Comparison of ENCODE assay signal across 8 cellular contexts in genomic region chr5:129459485-129460120, GRCh38. TPM values are rescaled to one million over a fixed set of nuclear protein-coding genes. Genes with fewer than 3 reads are reported as not detected.
DNase-seq lines count a peak whose midpoint lies in the region; ATAC-seq and TF ChIP-seq lines count a peak whose summit lies in the region.

No MANE protein-coding gene starts in this region.

- peaks cover 2% of the 10 kb centered on the region for H3K36me3 Mint-ChIP-seq in activated CD8-positive, alpha-beta memory T cell treated with anti-CD3 and anti-CD28 coated beads, Interleukin-2, amount 10 ng/mL, durations not matched to agents 7 days and 5 days

- ATAC-seq in HG02642 (IDR thresholded peaks at IDR 0.05; ENCODE audit: poor library complexity, unreplicated experiment) (no peak), HG03354 (IDR thresholded peaks at IDR 0.05; ENCODE audit: poor library complexity, severe bottlenecking, unreplicated experiment) (no peak)
- no peak for ATAC-seq in activated CD8-positive, alpha-beta memory T cell treated with anti-CD3 and anti-CD28 coated beads, Interleukin-2, amount 10 ng/mL, durations not matched to agents 7 days and 5 days

- TF ChIP-seq POLR2A in ovary (IDR thresholded peaks at IDR 0.05): no peak

- no peak overlapping the region for H3K4me3 Mint-ChIP-seq in activated CD8-positive, alpha-beta memory T cell treated with anti-CD3 and anti-CD28 coated beads, Interleukin-2, amount 10 ng/mL, durations not matched to agents 7 days and 5 days

- no peak for TF ChIP-seq CTCF in SK-N-SH (IDR thresholded peaks at IDR 0.05)
- no peak for TF ChIP-seq CTCF in ovary (IDR thresholded peaks at IDR 0.05)

- no peaks in the 10 kb centered on the region for H4K20me1 ChIP-seq in SK-N-SH (ENCODE audit: insufficient read depth)

- H3K4me2 ChIP-seq in SK-N-SH: peak overlapping the region; percentile 63

- H3K9ac ChIP-seq in SK-N-SH: no peak overlapping the region

- intact Hi-C loops in head of caudate nucleus (cut with DNase I) (no loop called here), ovary (cut with DNase I) (no loop called here)

- peaks cover 29% of the 10 kb centered on the region for H3K27me3 ChIP-seq in SK-N-SH (ENCODE audit: insufficient read depth)
- no peaks in the 10 kb centered on the region for H3K27me3 ChIP-seq in ovary

- H3K9me3 ChIP-seq in SK-N-SH: no peaks in the 10 kb centered on the region
- H3K9me3 ChIP-seq in ovary: no peaks in the 10 kb centered on the region

- no peaks in the 10 kb centered on the region for H3F3A ChIP-seq in SK-N-SH (replicated peaks; ENCODE audit: insufficient read depth)

- peaks cover 53% of the 10 kb centered on the region for H3K27me3 Mint-ChIP-seq in activated CD8-positive, alpha-beta memory T cell treated with anti-CD3 and anti-CD28 coated beads, Interleukin-2, amount 10 ng/mL, durations not matched to agents 7 days and 5 days

- WGBS in SK-N-SH (ENCODE audit: low lambda C conversion rate): 19% methylated on average over 21 of the region's 37 CpGs
- 7 to 15% (median 12%) methylated on average over 37 of the region's 37 CpGs for WGBS in ovary, 3 donors

- no peak for TF ChIP-seq RAD21 in SK-N-SH (IDR thresholded peaks at IDR 0.05; ENCODE audit: low read length)

- POLR2A ChIA-PET in SK-N-SH (lab: Yijun Ruan, JAX): no interaction called here

- H2AFZ ChIP-seq in SK-N-SH (ENCODE audit: low read depth): 0 out of 2 replicates have a peak overlapping the region, but pooled peaks have one; percentile 46

- peaks cover 12% of the 10 kb centered on the region for H3K4me1 Mint-ChIP-seq in activated CD8-positive, alpha-beta memory T cell treated with anti-CD3 and anti-CD28 coated beads, Interleukin-2, amount 10 ng/mL, durations not matched to agents 7 days and 5 days

- no peak overlapping the region for H3K27ac ChIP-seq in SK-N-SH (ENCODE audit: low read depth in 2 of 2, low read length in 1 of 2)
- H3K27ac ChIP-seq in ovary: peak overlapping the region in 1 of 2 donors; percentile 13

- peak; percentile 4 for DNase-seq in Daoy (ENCODE audit: low read depth)
- peak; percentile 44 for DNase-seq in SK-N-SH
- DNase-seq in head of caudate nucleus: peak in 41 of 42 donors; percentile 16 to 77 (median 51)
- DNase-seq in ovary: peak; percentile 10 to 33 (median 19)
- no peak for DNase-seq in activated CD8-positive, alpha-beta memory T cell treated with anti-CD3 and anti-CD28 coated beads, Interleukin-2, amount 10 ng/mL, durations not matched to agents 7 days and 5 days
- no peak for DNase-seq in dedifferentiated amniotic fluid mesenchymal stem cell (ENCODE audit: extremely low spot score)

- H3K9me3 Mint-ChIP-seq in activated CD8-positive, alpha-beta memory T cell treated with anti-CD3 and anti-CD28 coated beads, Interleukin-2, amount 10 ng/mL, durations not matched to agents 7 days and 5 days (ENCODE audit: low read depth): no peaks in the 10 kb centered on the region

- H3K4me1 ChIP-seq in SK-N-SH (ENCODE audit: control insufficient read depth in 1 of 2, insufficient read depth in 2 of 2, low read depth in 1 of 2, low read length in 1 of 2) (no peaks in the 10 kb centered on the region; a peak in 1 of 4 replicates), ovary (ENCODE audit: insufficient read depth) (peaks cover 6% of the 10 kb centered on the region)

- no peak for TF ChIP-seq EP300 in SK-N-SH (IDR thresholded peaks at IDR 0.05; ENCODE audit: borderline replicate concordance in 1 of 2, low read depth in 1 of 2, low read length in 1 of 2)
- TF ChIP-seq EP300 in ovary (IDR thresholded peaks at IDR 0.05): no peak

- H3K4me3 ChIP-seq in SK-N-SH (ENCODE audit: low read depth in 2 of 2, low read length in 1 of 2) (no peak overlapping the region), ovary (peak overlapping the region; percentile 57)

- H3K9me2 ChIP-seq in SK-N-SH: no peaks in the 10 kb centered on the region

- no peak overlapping the region for H3K27ac Mint-ChIP-seq in activated CD8-positive, alpha-beta memory T cell treated with anti-CD3 and anti-CD28 coated beads, Interleukin-2, amount 10 ng/mL, durations not matched to agents 7 days and 5 days

- no peaks in the 10 kb centered on the region for H3K36me3 ChIP-seq in SK-N-SH (replicated peaks in 1 of 2; ENCODE audit: control insufficient read depth in 1 of 2, insufficient read depth in 2 of 2, low read length in 1 of 2)
- no peaks in the 10 kb centered on the region for H3K36me3 ChIP-seq in ovary

- CTCF ChIA-PET in SK-N-SH (lab: Yijun Ruan, JAX): no interaction called here
- CTCF ChIA-PET in activated CD8-positive, alpha-beta memory T cell treated with anti-CD3 and anti-CD28 coated beads, Interleukin-2, amount 10 ng/mL, durations not matched to agents 7 days and 5 days (lab: Charles Lee): interaction anchor here (1.5 kb wide), 1 partner anchor 37 kb away, joined by 4 read pairs; no protein-coding TSS in a partner anchor

- no peaks in the 10 kb centered on the region for H3K79me2 ChIP-seq in SK-N-SH (ENCODE audit: insufficient read depth)

TF ChIP-seq in SK-N-SH, 30 proteins besides CTCF, POLR2A, EP300 and RAD21:
- TF ChIP-seq MXI1 (IDR thresholded peaks at IDR 0.05; ENCODE audit: low read depth, low read length): no peak
- no peak for TF ChIP-seq TCF12 (IDR thresholded peaks at IDR 0.05)
- no peak for TF ChIP-seq JUND (IDR thresholded peaks at IDR 0.05)
- no peak for TF ChIP-seq GABPA (IDR thresholded peaks at IDR 0.05; ENCODE audit: low read depth)
- no peak for TF ChIP-seq RXRA (IDR thresholded peaks at IDR 0.05; ENCODE audit: borderline replicate concordance, low read depth)
- no peak for TF ChIP-seq RFX5 (IDR thresholded peaks at IDR 0.05; ENCODE audit: low read length)

RNA-seq across cellular contexts. Expression of gene ADAMTS19, which starts 0.5 kb away (rescaled TPM):
- total RNA-seq in Daoy (2014; rRNA removed; shearing (Covaris generic)): not detected in 2 replicates
- polyA plus RNA-seq in SK-N-SH (2012; rRNA removed) (0.10 TPM in 1 of 2 replicates, not detected in the other), ovary (1 to 10 TPM in 1 of 2 donors, under 1 TPM in 1; 0.18 to 2.2 TPM)
- polyA plus RNA-seq in SK-N-SH (2012; cell fraction: cytosol; rRNA removed): not detected in 2 replicates
- not detected in 2 replicates for polyA plus RNA-seq in SK-N-SH (2012; cell fraction: nucleus; rRNA removed)
- total RNA-seq in ovary: 10 to 100 TPM in 1 of 7 donors, 1 to 10 TPM in 6; 1.0 to 23.5 (median 3.4) TPM
- not detected for total RNA-seq in activated CD8-positive, alpha-beta memory T cell treated with anti-CD3 and anti-CD28 coated beads, Interleukin-2, amount 10 ng/mL, durations not matched to agents 7 days and 5 days

Comparison
In these comparisons a context has a peak if more than half of its experiments do, and no peak if none do; other contexts are left out.
1. DNase-seq: peak in Daoy (single experiment), SK-N-SH (single experiment), head of caudate nucleus (41 of 42) and ovary (5 of 5); none in activated CD8-positive, alpha-beta memory T cell treated with anti-CD3 and anti-CD28 coated beads, Interleukin-2, amount 10 ng/mL, durations not matched to agents 7 days and 5 days (single experiment) and dedifferentiated amniotic fluid mesenchymal stem cell (single experiment).